In the genomic region with DNA sequence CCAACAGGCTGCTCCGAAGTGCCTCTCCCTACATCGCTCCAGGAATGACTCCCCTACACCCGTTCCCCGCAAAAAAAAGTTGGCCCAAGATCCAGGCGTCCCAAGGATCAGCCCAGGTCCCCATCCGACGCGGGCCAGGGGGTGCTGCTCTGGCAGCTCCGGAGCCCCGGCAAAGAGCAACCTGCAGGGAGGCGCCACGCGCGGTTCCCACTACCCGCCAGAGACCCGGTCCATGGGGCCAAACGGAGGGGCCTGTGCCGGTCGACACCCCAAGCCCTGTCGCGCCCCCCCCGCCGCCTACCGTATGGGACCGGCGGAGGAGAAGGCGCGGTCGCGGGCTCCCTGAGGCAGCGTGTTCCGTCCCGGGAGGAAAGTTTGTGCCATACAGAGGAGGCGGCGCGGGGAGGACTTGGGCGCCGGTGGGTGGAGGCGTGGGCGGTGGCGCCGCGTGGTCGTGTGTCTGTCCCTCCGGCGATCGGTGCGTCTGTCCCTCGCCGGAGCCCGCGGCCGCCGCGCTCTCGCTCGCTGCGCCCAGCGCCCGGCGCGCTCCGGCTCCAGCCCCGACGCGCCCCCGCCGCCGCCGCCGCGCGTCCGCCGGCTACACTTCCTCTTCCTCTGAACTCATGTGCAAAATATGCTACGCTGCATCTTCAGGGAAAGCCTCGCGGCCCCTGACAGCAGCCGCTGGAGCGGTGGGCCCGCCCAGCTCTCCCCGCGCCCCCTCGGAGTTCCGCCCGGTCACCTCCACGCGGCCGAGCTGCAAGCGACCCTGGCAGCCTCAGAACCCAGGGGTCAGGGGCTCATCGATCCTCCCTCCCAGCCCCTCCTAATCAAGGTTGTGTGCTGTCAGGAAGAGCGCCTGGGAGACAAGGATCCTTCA, we compare ENCODE assay signal across 8 cellular contexts. TPM values are rescaled to one million over a fixed set of nuclear protein-coding genes. Genes with fewer than 3 reads are reported as not detected.
DNase-seq lines count a peak whose midpoint lies in the region; ATAC-seq and TF ChIP-seq lines count a peak whose summit lies in the region.

A gene with protein sequence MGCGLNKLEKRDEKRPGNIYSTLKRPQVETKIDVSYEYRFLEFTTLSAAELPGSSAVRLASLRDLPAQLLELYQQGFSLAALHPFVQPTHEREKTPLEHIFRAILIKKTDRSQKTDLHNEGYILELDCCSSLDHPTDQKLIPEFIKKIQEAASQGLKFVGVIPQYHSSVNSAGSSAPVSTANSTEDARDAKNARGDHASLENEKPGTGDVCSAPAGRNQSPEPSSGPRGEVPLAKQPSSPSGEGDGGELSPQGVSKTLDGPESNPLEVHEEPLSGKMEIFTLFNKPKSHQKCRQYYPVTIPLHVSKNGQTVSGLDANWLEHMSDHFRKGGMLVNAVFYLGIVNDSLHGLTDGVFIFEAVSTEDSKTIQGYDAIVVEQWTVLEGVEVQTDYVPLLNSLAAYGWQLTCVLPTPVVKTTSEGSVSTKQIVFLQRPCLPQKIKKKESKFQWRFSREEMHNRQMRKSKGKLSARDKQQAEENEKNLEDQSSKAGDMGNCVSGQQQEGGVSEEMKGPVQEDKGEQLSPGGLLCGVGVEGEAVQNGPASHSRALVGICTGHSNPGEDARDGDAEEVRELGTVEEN (minus strand): TSS at position 559 of the 880 bp plus-strand sequence. CDS start 19,830 bp downstream, outside the sequence.

- H3K4me3 ChIP-seq in GM12864 (ENCODE audit: low read depth, low read length) (peak within 1 kb of the TSS; percentile 96), NB4 (ENCODE audit: low read depth, low read length) (peak within 1 kb of the TSS; percentile 50)

- POLR2A ChIA-PET in activated CD4-positive, alpha-beta memory T cell treated with anti-CD3 and anti-CD28 coated beads for 36 hours (lab: Charles Lee): interaction anchor here (1.2 to 2.4 kb wide), 5 partner anchors 8 to 249 kb away, joined by 3 to 34 read pairs (median 8); a partner anchor contains a TSS

- TF ChIP-seq CTCF in GM12864 (IDR thresholded peaks at IDR 0.05; ENCODE audit: low read depth, low read length, missing control alignments) (no peak), NB4 (IDR thresholded peaks at IDR 0.05; ENCODE audit: low read depth, low read length) (no peak)

- no peak for TF ChIP-seq POLR2A in NB4 (IDR thresholded peaks at IDR 0.05; ENCODE audit: extremely low read depth, insufficient read length)

- peak within 1 kb of the TSS; percentile 94 for H3K4me3 Mint-ChIP-seq in activated CD4-positive, alpha-beta memory T cell treated with anti-CD3 and anti-CD28 coated beads for 36 hours

- CTCF ChIA-PET in activated CD4-positive, alpha-beta memory T cell treated with anti-CD3 and anti-CD28 coated beads for 36 hours (lab: Charles Lee): interaction anchor here (0.9 to 5.4 kb wide), 3 partner anchors 12 to 224 kb away, joined by 3 to 23 read pairs (median 3); no protein-coding TSS in a partner anchor

- intact Hi-C loops in activated CD4-positive, alpha-beta memory T cell treated with anti-CD3 and anti-CD28 coated beads for 36 hours (cut with micrococcal nuclease): loop anchor here (2.0 to 5.0 kb wide), 4 partner anchors 37 to 1229 kb away; a partner anchor contains a TSS

- H3K27me3 Mint-ChIP-seq in activated CD4-positive, alpha-beta memory T cell treated with anti-CD3 and anti-CD28 coated beads for 36 hours: no peaks in the 10 kb centered on the region

- peaks cover 68% of the 10 kb centered on the region for H3K4me1 Mint-ChIP-seq in activated CD4-positive, alpha-beta memory T cell treated with anti-CD3 and anti-CD28 coated beads for 36 hours (ENCODE audit: low read depth)

- H3K27ac Mint-ChIP-seq in activated CD4-positive, alpha-beta memory T cell treated with anti-CD3 and anti-CD28 coated beads for 36 hours: peak within 1 kb of the TSS; percentile 96

- DNase-seq in GM12864 (ENCODE audit: low read depth) (no peak), NB4 (ENCODE audit: low read depth) (peak; percentile 69), ecto neural progenitor cell (ENCODE audit: low spot score) (peak; percentile 65), medulla oblongata (ENCODE audit: extremely low spot score) (peak; percentile 21), NCI-H1930 (lab: John Stamatoyannopoulos, UW) (no peak)
- DNase-seq in activated CD4-positive, alpha-beta memory T cell treated with anti-CD3 and anti-CD28 coated beads for 36 hours: peak; percentile 71
- DNase-seq in stimulated activated CD8-positive, alpha-beta memory T cell treated with anti-CD3 and anti-CD28 coated beads, Interleukin-4, amount 100 ng/mL, for 24 hours (ENCODE audit: low read depth): peak; percentile 31

- H3K9me3 Mint-ChIP-seq in activated CD4-positive, alpha-beta memory T cell treated with anti-CD3 and anti-CD28 coated beads for 36 hours: peaks cover 5% of the 10 kb centered on the region

- H3K36me3 Mint-ChIP-seq in activated CD4-positive, alpha-beta memory T cell treated with anti-CD3 and anti-CD28 coated beads for 36 hours: peaks cover 19% of the 10 kb centered on the region

- no peak for ATAC-seq in GM18861 (IDR thresholded peaks at IDR 0.05; ENCODE audit: unreplicated experiment)

RNA-seq across cellular contexts. Expression of the gene that starts here (rescaled TPM):
- total RNA-seq in activated CD4-positive, alpha-beta memory T cell treated with anti-CD3 and anti-CD28 coated beads for 36 hours: 100 to 1,000 TPM; 104 to 106 TPM

Comparison
In these comparisons a context has a peak if more than half of its experiments do, and no peak if none do; other contexts are left out.
1. DNase-seq: peak in NB4 (single experiment), activated CD4-positive, alpha-beta memory T cell treated with anti-CD3 and anti-CD28 coated beads for 36 hours (single experiment), ecto neural progenitor cell (single experiment), medulla oblongata (single experiment) and stimulated activated CD8-positive, alpha-beta memory T cell treated with anti-CD3 and anti-CD28 coated beads, Interleukin-4, amount 100 ng/mL, for 24 hours (single experiment); none in GM12864 (single experiment) and NCI-H1930 (0 of 2).